17 cellular contexts compared by ENCODE assay signal in the genomic region with DNA sequence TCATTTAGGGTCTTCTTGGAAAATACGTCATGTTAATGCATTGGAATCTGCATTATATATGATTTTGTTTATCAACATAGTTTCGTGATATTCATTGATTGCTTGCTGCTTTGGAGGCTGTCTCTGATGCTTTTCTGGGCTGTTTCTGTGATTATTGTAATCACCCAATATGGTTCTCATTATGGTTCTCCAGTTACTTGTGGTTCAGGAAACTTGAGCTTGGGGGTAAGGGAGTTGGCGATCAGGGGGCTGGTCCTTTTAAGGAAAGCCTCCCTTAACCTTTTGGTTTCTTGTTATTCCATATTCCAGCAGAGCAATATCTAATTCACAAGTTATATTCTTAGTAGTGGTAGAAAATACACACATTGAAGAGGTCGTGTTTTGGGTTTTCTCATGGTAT. TPM values are rescaled to one million over a fixed set of nuclear protein-coding genes. Genes with fewer than 3 reads are reported as not detected.
DNase-seq lines count a peak whose midpoint lies in the region; ATAC-seq and TF ChIP-seq lines count a peak whose summit lies in the region.
"Had no signal": no experiment of that assay in that cellular context is flagged by ENCODE, and none has a peak within 500 bp of the region (broad histone marks: within the 10 kb centered on the region; RNA-seq: fewer than 3 reads in every experiment).

No MANE protein-coding gene starts in this region.

- H3K9ac ChIP-seq in HUES6 (ENCODE audit: low read length): no peak overlapping the region

- TF ChIP-seq CTCF in gastroesophageal sphincter (IDR thresholded peaks at IDR 0.05) (no peak), type B pancreatic cell (conservative IDR thresholded peaks at IDR 0.05) (no peak)

- ATAC-seq in gastroesophageal sphincter (no peak), HG03521 (IDR thresholded peaks at IDR 0.05; ENCODE audit: unreplicated experiment) (no peak)

- H3K4me1 ChIP-seq in HUES6 (ENCODE audit: control insufficient read depth, insufficient read depth, low read length): peaks cover 34% of the 10 kb centered on the region
- peaks cover 7 to 72% (median 10%) of the 10 kb centered on the region in 3 donors for H3K4me1 ChIP-seq in gastroesophageal sphincter

- no peak for TF ChIP-seq EP300 in gastroesophageal sphincter (IDR thresholded peaks at IDR 0.05)

- H3K4me1 Mint-ChIP-seq in type B pancreatic cell (ENCODE audit: unreplicated experiment): peaks cover 28% of the 10 kb centered on the region

- TF ChIP-seq POLR2A in gastroesophageal sphincter (IDR thresholded peaks at IDR 0.05): no peak

- 90 to 94% methylated on average over 4 of the region's 4 CpGs for WGBS in gastroesophageal sphincter (ENCODE audit: low coverage in 1 of 2), 2 donors

- H3K27me3 ChIP-seq in HUES6 (ENCODE audit: control insufficient read depth, insufficient read depth, low read length) (no peaks in the 10 kb centered on the region), gastroesophageal sphincter (no peaks in the 10 kb centered on the region)
- H3K27me3 ChIP-seq: Peyer's patch had no signal

- H3K9me3 Mint-ChIP-seq in type B pancreatic cell: no peaks in the 10 kb centered on the region

- DNase-seq in dedifferentiated amniotic fluid mesenchymal stem cell (ENCODE audit: extremely low spot score) (peak; percentile 41), type B pancreatic cell (ENCODE audit: extremely low spot score, unreplicated experiment) (no peak)
- DNase-seq in activated naive CD4-positive, alpha-beta T cell (lab: John Stamatoyannopoulos, UW): no peak
- no peak for DNase-seq in stimulated activated naive CD4-positive, alpha-beta T cell (lab: John Stamatoyannopoulos, UW)
- DNase-seq: AML-193, DMS79 treated with DMSO at 0.1 percent for 48 hours, KBM-7, NCI-H1105, NCI-H1694, NCI-H2081 treated with DMSO at 0.1 percent for 48 hours, NCI-H446 treated with DMSO at 0.1 percent for 48 hours, Peyer's patch had no signal

- H3K27me3 Mint-ChIP-seq in type B pancreatic cell: no peaks in the 10 kb centered on the region

- H3K36me3 Mint-ChIP-seq in type B pancreatic cell: peaks cover 56% of the 10 kb centered on the region

- H3K4me3 ChIP-seq in HUES6 (ENCODE audit: low read depth, low read length) (no peak overlapping the region), gastroesophageal sphincter (no peak overlapping the region)
- H3K4me3 ChIP-seq: HAP-1, Peyer's patch had no signal

- H3K9me3 ChIP-seq in HUES6 (ENCODE audit: control insufficient read depth, insufficient read depth, low read depth, low read length) (no peaks in the 10 kb centered on the region), gastroesophageal sphincter (no peaks in the 10 kb centered on the region)
- H3K9me3 ChIP-seq: HAP-1, Peyer's patch had no signal

- H3K36me3 ChIP-seq in HUES6 (ENCODE audit: control insufficient read depth, insufficient read depth, low read length): peaks cover 43% of the 10 kb centered on the region
- H3K36me3 ChIP-seq in gastroesophageal sphincter: peaks cover 0 to 33% of the 10 kb centered on the region in 2 donors

- H3K27ac Mint-ChIP-seq in type B pancreatic cell: peak overlapping the region; percentile 19

- H3K4me3 Mint-ChIP-seq in type B pancreatic cell: peak overlapping the region; percentile 37

- peak overlapping the region; percentile 2; the same call in 1 of the 2 replicates for H3K27ac ChIP-seq in HUES6 (ENCODE audit: low read depth, low read length)
- H3K27ac ChIP-seq in gastroesophageal sphincter: peak overlapping the region; percentile 34 to 93 (median 68)
- H3K27ac ChIP-seq: C4-2B, Peyer's patch had no signal

RNA-seq across cellular contexts. Expression of gene STON1, which starts 17.4 kb away (rescaled TPM):
- total RNA-seq in gastroesophageal sphincter: 100 to 1,000 TPM; 118 to 263 (median 158) TPM
- 4.3 and 15.7 TPM in 2 replicates for total RNA-seq in type B pancreatic cell (ENCODE audit: low replicate concordance)
